1 cellular context compared by ENCODE assay signal in genomic region chr9:134057311-134057665, GRCh38.
TF ChIP-seq lines count a peak whose summit lies in the region.

No MANE protein-coding gene starts in this region.

TF ChIP-seq in IMR-90, 13 proteins besides CTCF, POLR2A, EP300 and RAD21:
- TF ChIP-seq CHD1 (IDR thresholded peaks at IDR 0.05; ENCODE audit: low read depth, low read length), result no peak
- no peak for TF ChIP-seq CEBPB (IDR thresholded peaks at IDR 0.05; ENCODE audit: low read depth, low read length)
- no peak for TF ChIP-seq RCOR1 (IDR thresholded peaks at IDR 0.05; ENCODE audit: insufficient replicate concordance, low read length)
- no peak for TF ChIP-seq MAZ (IDR thresholded peaks at IDR 0.05; ENCODE audit: borderline replicate concordance, low read depth, low read length)
- TF ChIP-seq MAFK (IDR thresholded peaks at IDR 0.05; ENCODE audit: low read depth, low read length), result no peak
- no peak for TF ChIP-seq USF2 (IDR thresholded peaks at IDR 0.05; ENCODE audit: low read depth, low read length)
- TF ChIP-seq ELK1 (IDR thresholded peaks at IDR 0.05; ENCODE audit: borderline replicate concordance, low read depth, low read length), result no peak
- no peak for TF ChIP-seq MXI1 (IDR thresholded peaks at IDR 0.05; ENCODE audit: borderline replicate concordance, low read depth, low read length)
- no peak for TF ChIP-seq RFX5 (IDR thresholded peaks at IDR 0.05; ENCODE audit: low read depth, low read length)
- no peak for TF ChIP-seq SMC3 (IDR thresholded peaks at IDR 0.05; ENCODE audit: low read depth, low read length)
- no peak for TF ChIP-seq BHLHE40 (IDR thresholded peaks at IDR 0.05; ENCODE audit: low read depth, low read length)
